ENCODE assay signal across 16 cellular contexts in the genomic region with DNA sequence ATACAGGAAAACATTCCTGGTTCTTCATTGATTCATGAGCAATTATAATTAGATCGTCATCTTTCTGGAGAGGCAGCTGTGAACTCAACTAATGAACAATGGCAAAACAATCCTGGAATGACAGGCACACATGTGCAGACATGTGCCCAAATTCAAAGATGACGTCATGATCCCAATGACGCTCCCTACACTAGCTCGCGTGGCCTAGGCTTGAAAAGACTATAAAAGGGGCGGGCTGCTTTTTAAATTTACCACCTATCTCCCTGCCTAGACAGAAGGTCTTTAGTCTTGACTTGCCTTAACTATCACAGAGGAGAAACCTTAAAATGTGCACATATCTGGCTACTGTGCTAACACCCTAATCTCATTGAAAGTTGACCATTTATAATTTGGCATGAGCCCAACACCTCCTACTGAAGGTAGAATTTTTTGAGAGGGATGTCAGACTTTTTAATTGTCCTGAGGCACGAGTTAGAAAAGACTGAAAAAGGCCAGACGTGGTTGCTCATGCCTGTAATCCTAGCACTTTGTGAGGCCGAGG.
DNase-seq lines count a peak whose midpoint lies in the region; TF ChIP-seq lines count a peak whose summit lies in the region.
"Had no signal": no experiment of that assay in that cellular context is flagged by ENCODE, and none has a peak within 500 bp of the region (broad histone marks: within the 10 kb centered on the region; RNA-seq: fewer than 3 reads in every experiment).

No MANE protein-coding gene starts in this region.

- intact Hi-C loops in tibial artery (cut with DNase I; ENCODE audit: low total_unique reads): no loop called here

- H3K27me3 ChIP-seq in tibial artery: no peaks in the 10 kb centered on the region
- H3K27me3 ChIP-seq: upper lobe of right lung had no signal

- H3K4me1 ChIP-seq in tibial artery: peaks cover 0 to 12% (median 10%) of the 10 kb centered on the region in 4 donors

- H3K36me3 Mint-ChIP-seq in immature natural killer cell: peaks cover 8 to 16% (median 10%) of the 10 kb centered on the region in 3 donors

- H3K4me3 ChIP-seq in tibial artery: no peak overlapping the region
- H3K4me3 ChIP-seq: upper lobe of right lung had no signal

- peaks cover 4 to 35% (median 30%) of the 10 kb centered on the region in 3 donors for H3K36me3 ChIP-seq in tibial artery

- peaks cover 57 to 65% of the 10 kb centered on the region in 2 donors for H3K4me1 Mint-ChIP-seq in immature natural killer cell

- peak overlapping the region in 3 of 6 donors; percentile 32 to 45 (median 35) for H3K27ac Mint-ChIP-seq in immature natural killer cell

- TF ChIP-seq CTCF in tibial artery (IDR thresholded peaks at IDR 0.05): no peak

- peaks cover 5 to 7% (median 7%) of the 10 kb centered on the region in 3 donors for H3K27me3 Mint-ChIP-seq in immature natural killer cell (ENCODE audit: low read depth in 3 of 3)
- H3K27me3 Mint-ChIP-seq: activated naive CD8-positive, alpha-beta T cell treated with anti-CD3 and anti-CD28 coated beads, Interleukin-2, amount 50 U/mL, for 24 hours had no signal

- peak in 2 of 3 experiments; percentile 9 to 31 for DNase-seq in NCI-H1417 (lab: John Stamatoyannopoulos, UW)
- DNase-seq in NCI-H1417 treated with DMSO at 0.1 percent for 48 hours (lab: John Stamatoyannopoulos, UW): no peak
- peak; percentile 72 for DNase-seq in NCI-H2171 (lab: John Stamatoyannopoulos, UW)
- DNase-seq in dermis blood vessel endothelial cell: peak; percentile 26
- DNase-seq in renal cortical epithelial cell (ENCODE audit: low read depth): peak; percentile 69
- DNase-seq in NCI-H526 (lab: John Stamatoyannopoulos, UW): no peak
- DNase-seq in immature natural killer cell: no peak
- DNase-seq in tibial artery: no peak
- DNase-seq: 8988T; activated CD8-positive, alpha-beta memory T cell treated with anti-CD3 and anti-CD28 coated beads for 24 hours; activated naive CD8-positive, alpha-beta T cell treated with anti-CD3 and anti-CD28 coated beads, Interleukin-2, amount 50 U/mL, for 24 hours; GOT3; left ventricle myocardium superior; NCI-H1930; stimulated activated CD4-positive, alpha-beta T cell treated with anti-CD3 and anti-CD28 coated beads, Interleukin-15, amount 100 ng/mL, for 24 hours had no signal

- no peaks in the 10 kb centered on the region for H3K9me3 ChIP-seq in tibial artery
- H3K9me3 ChIP-seq: upper lobe of right lung had no signal

- no peaks in the 10 kb centered on the region for H3K9me3 Mint-ChIP-seq in immature natural killer cell
- H3K9me3 Mint-ChIP-seq: activated naive CD8-positive, alpha-beta T cell treated with anti-CD3 and anti-CD28 coated beads, Interleukin-2, amount 50 U/mL, for 24 hours had no signal

- no peak overlapping the region for H3K4me3 Mint-ChIP-seq in immature natural killer cell
- H3K4me3 Mint-ChIP-seq: activated naive CD8-positive, alpha-beta T cell treated with anti-CD3 and anti-CD28 coated beads, Interleukin-2, amount 50 U/mL, for 24 hours had no signal

- no peak overlapping the region for H3K27ac ChIP-seq in tibial artery
- H3K27ac ChIP-seq: upper lobe of right lung had no signal

Comparison
In these comparisons a context has a peak if more than half of its experiments do, and no peak if none do; other contexts are left out.
1. DNase-seq: peak in NCI-H1417 (2 of 3), NCI-H2171 (single experiment), dermis blood vessel endothelial cell (single experiment) and renal cortical epithelial cell (single experiment); none in NCI-H1417 treated with DMSO at 0.1 percent for 48 hours (single experiment), NCI-H526 (0 of 2), immature natural killer cell (0 of 3) and tibial artery (0 of 2).